In genomic region chr12:116556964-116557706, GRCh38 we compare ENCODE assay signal across 12 cellular contexts. TPM values are rescaled to one million over a fixed set of nuclear protein-coding genes. Genes with fewer than 3 reads are reported as not detected.
A peak's percentile ranks its signal among the peaks of the same experiment; 100 is the strongest.
DNase-seq lines count a peak whose midpoint lies in the region; ATAC-seq, FAIRE-seq and TF ChIP-seq lines count a peak whose summit lies in the region.
"Had no signal": no experiment of that assay in that cellular context is flagged by ENCODE, and none has a peak within 500 bp of the region (broad histone marks: within the 10 kb centered on the region; RNA-seq: fewer than 3 reads in every experiment).

No MANE protein-coding gene starts in this region.

- no peaks in the 10 kb centered on the region for H3K36me3 Mint-ChIP-seq in CD8-positive, alpha-beta T cell
- H3K36me3 Mint-ChIP-seq in HFFc6 (ENCODE audit: low read depth) = no peaks in the 10 kb centered on the region
- H3K36me3 Mint-ChIP-seq in activated B cell treated with CpG ODN at 0.5 μM for 24 hours (ENCODE audit: low read depth) = no peaks in the 10 kb centered on the region
- H3K36me3 Mint-ChIP-seq in naive B cell = no peaks in the 10 kb centered on the region

- H3K36me3 ChIP-seq in CD8-positive, alpha-beta T cell (ENCODE audit: insufficient read depth, low read length) = no peaks in the 10 kb centered on the region
- H3K36me3 ChIP-seq: adrenal gland had no signal

- H3K9me3 Mint-ChIP-seq in CD8-positive, alpha-beta T cell = no peaks in the 10 kb centered on the region
- no peaks in the 10 kb centered on the region for H3K9me3 Mint-ChIP-seq in HFFc6
- H3K9me3 Mint-ChIP-seq in activated B cell treated with CpG ODN at 0.5 μM for 24 hours = no peaks in the 10 kb centered on the region
- peaks cover 0 to 2% (median 0%) of the 10 kb centered on the region in 7 donors for H3K9me3 Mint-ChIP-seq in naive B cell

- FAIRE-seq in GM12891 (lab: Jason Lieb, UNC) = no peak

- H3K27me3 Mint-ChIP-seq in CD8-positive, alpha-beta T cell (ENCODE audit: low read depth) = no peaks in the 10 kb centered on the region
- H3K27me3 Mint-ChIP-seq in HFFc6 (ENCODE audit: insufficient read depth) (peaks cover 2% of the 10 kb centered on the region; the same call in 1 of the 2 replicates), activated B cell treated with CpG ODN at 0.5 μM for 24 hours (no peaks in the 10 kb centered on the region), naive B cell (no peaks in the 10 kb centered on the region)

- H3K27ac ChIP-seq in CD8-positive, alpha-beta T cell (ENCODE audit: low read depth, low read length) = no peak overlapping the region
- H3K27ac ChIP-seq: adrenal gland had no signal

- H3K9me3 ChIP-seq in CD8-positive, alpha-beta T cell (ENCODE audit: low read length) = no peaks in the 10 kb centered on the region
- H3K9me3 ChIP-seq: adrenal gland had no signal

- DNase-seq in CD8-positive, alpha-beta T cell = no peak
- DNase-seq in HFFc6 (peak; percentile 10), activated B cell treated with CpG ODN at 0.5 μM for 24 hours (no peak), naive B cell (no peak), HuH-7.5 (ENCODE audit: low spot score) (no peak), left cardiac atrium (no peak), GM12891 (ENCODE audit: insufficient read length, low spot score) (no peak)
- DNase-seq: adrenal gland, NCI-H1417 treated with DMSO at 0.1 percent for 48 hours, NCI-H526 treated with DMSO at 0.1 percent for 48 hours, right cardiac atrium had no signal

- no peak overlapping the region for H3K4me3 ChIP-seq in CD8-positive, alpha-beta T cell (ENCODE audit: low read depth, low read length)
- H3K4me3 ChIP-seq: adrenal gland had no signal

- intact Hi-C loops in CD8-positive, alpha-beta T cell (cut with DNase I, micrococcal nuclease) = loop anchor here in 1 of 2 experiments (5.0 kb wide), 1 partner anchor 35 kb away; no protein-coding TSS in a partner anchor
- intact Hi-C loops in activated B cell treated with CpG ODN at 0.5 μM for 24 hours (cut with micrococcal nuclease) (no loop called here), left cardiac atrium (cut with DNase I) (no loop called here)

- TF ChIP-seq CTCF in CD8-positive, alpha-beta T cell (IDR thresholded peaks at IDR 0.05) = no peak
- TF ChIP-seq CTCF in HFFc6 (IDR thresholded peaks at IDR 0.05) = no peak
- TF ChIP-seq CTCF in activated B cell treated with CpG ODN at 0.5 μM for 24 hours (IDR thresholded peaks at IDR 0.05) = no peak

- H3K27ac Mint-ChIP-seq in CD8-positive, alpha-beta T cell = peak overlapping the region; percentile 32
- no peak overlapping the region for H3K27ac Mint-ChIP-seq in HFFc6
- peak overlapping the region; percentile 80 for H3K27ac Mint-ChIP-seq in activated B cell treated with CpG ODN at 0.5 μM for 24 hours
- peak overlapping the region; percentile 3 to 98 (median 63) for H3K27ac Mint-ChIP-seq in naive B cell

- H3K27me3 ChIP-seq in CD8-positive, alpha-beta T cell (ENCODE audit: insufficient read depth, low read length) = no peaks in the 10 kb centered on the region
- H3K27me3 ChIP-seq: adrenal gland had no signal

- H3K4me1 Mint-ChIP-seq in CD8-positive, alpha-beta T cell (ENCODE audit: low read depth) = peaks cover 48% of the 10 kb centered on the region
- H3K4me1 Mint-ChIP-seq in HFFc6 (ENCODE audit: low read depth) = peaks cover 17% of the 10 kb centered on the region
- H3K4me1 Mint-ChIP-seq in activated B cell treated with CpG ODN at 0.5 μM for 24 hours = peaks cover 62% of the 10 kb centered on the region
- peaks cover 42 to 59% (median 50%) of the 10 kb centered on the region in 3 donors for H3K4me1 Mint-ChIP-seq in naive B cell

- POLR2A ChIA-PET in CD8-positive, alpha-beta T cell (lab: Charles Lee) = interaction anchor here (0.6 kb wide), 1 partner anchor 238 kb away, joined by 5 read pairs; no protein-coding TSS in a partner anchor
- POLR2A ChIA-PET in activated B cell treated with CpG ODN at 0.5 μM for 24 hours (lab: Charles Lee) = no interaction called here

- ATAC-seq in CD8-positive, alpha-beta T cell = no peak
- ATAC-seq in activated B cell treated with CpG ODN at 0.5 μM for 24 hours (ENCODE audit: low read depth) (no peak), naive B cell (ENCODE audit: low read depth in 2 of 2) (no peak), left cardiac atrium (no peak)
- ATAC-seq: right cardiac atrium, Right ventricle myocardium inferior had no signal

- CTCF ChIA-PET in CD8-positive, alpha-beta T cell (lab: Charles Lee) = no interaction called here
- CTCF ChIA-PET in activated B cell treated with CpG ODN at 0.5 μM for 24 hours (lab: Charles Lee) = no interaction called here

- no peak for TF ChIP-seq POLR2A in GM12891 (IDR thresholded peaks at IDR 0.05; ENCODE audit: low read depth, low read length)

- peaks cover 29% of the 10 kb centered on the region for H3K4me1 ChIP-seq in CD8-positive, alpha-beta T cell (ENCODE audit: insufficient read depth, low read length)
- H3K4me1 ChIP-seq: adrenal gland had no signal

- no peak overlapping the region for H3K4me3 Mint-ChIP-seq in CD8-positive, alpha-beta T cell
- no peak overlapping the region for H3K4me3 Mint-ChIP-seq in HFFc6
- H3K4me3 Mint-ChIP-seq in activated B cell treated with CpG ODN at 0.5 μM for 24 hours = no peak overlapping the region
- peak overlapping the region in 5 of 8 donors; percentile 23 to 86 (median 59) for H3K4me3 Mint-ChIP-seq in naive B cell

TF ChIP-seq in GM12891, 5 proteins besides CTCF, POLR2A, EP300 and RAD21:
- TF ChIP-seq POU2F2 (IDR thresholded peaks at IDR 0.05; ENCODE audit: low read depth, low read length) (no peak), TAF1 (IDR thresholded peaks at IDR 0.05; ENCODE audit: low read depth, low read length) (no peak), PAX5 (IDR thresholded peaks at IDR 0.05; ENCODE audit: insufficient read depth, low read length, severe bottlenecking) (no peak), POLR2AphosphoS5 (IDR thresholded peaks at IDR 0.05; ENCODE audit: low read depth, low read length) (no peak), SPI1 (IDR thresholded peaks at IDR 0.05; ENCODE audit: low read depth, low read length) (no peak)

RNA-seq across cellular contexts. Expression of gene MAP1LC3B2, which starts 2.0 kb away (rescaled TPM):
- 1 to 10 TPM in 1 of 2 experiments, under 1 TPM in 1; 0.97 to 1.3 TPM for total RNA-seq in CD8-positive, alpha-beta T cell
- 1 to 10 TPM; 1.7 to 3.7 (median 2.9) TPM for total RNA-seq in HFFc6 (2021; fragmentation: NEBNext Ultra II Directional; extraction: Animal tissue kit (Norgen Biotek cat#: 25700))
- 1.0 and 1.9 TPM in 2 replicates for total RNA-seq in activated B cell treated with CpG ODN at 0.5 μM for 24 hours
- polyA plus RNA-seq in naive B cell (ENCODE audit: low read depth in 6 of 6) = 10 to 100 TPM in 2 of 6 donors, 1 to 10 TPM in 4; 3.2 to 12.2 (median 6.3) TPM
- total RNA-seq in left cardiac atrium = 1 to 10 TPM; 1.3 to 2.1 TPM
- polyA plus RNA-seq in GM12891 (2012; ENCODE audit: low read depth, missing spikeins) = 1.3 TPM

Comparison
In these comparisons a context has a peak if more than half of its experiments do, and no peak if none do; other contexts are left out.
1. H3K4me3 Mint-ChIP-seq: peak in naive B cell (5 of 8); none in CD8-positive, alpha-beta T cell (single experiment), HFFc6 (single experiment) and activated B cell treated with CpG ODN at 0.5 μM for 24 hours (single experiment).